In the genomic region with DNA sequence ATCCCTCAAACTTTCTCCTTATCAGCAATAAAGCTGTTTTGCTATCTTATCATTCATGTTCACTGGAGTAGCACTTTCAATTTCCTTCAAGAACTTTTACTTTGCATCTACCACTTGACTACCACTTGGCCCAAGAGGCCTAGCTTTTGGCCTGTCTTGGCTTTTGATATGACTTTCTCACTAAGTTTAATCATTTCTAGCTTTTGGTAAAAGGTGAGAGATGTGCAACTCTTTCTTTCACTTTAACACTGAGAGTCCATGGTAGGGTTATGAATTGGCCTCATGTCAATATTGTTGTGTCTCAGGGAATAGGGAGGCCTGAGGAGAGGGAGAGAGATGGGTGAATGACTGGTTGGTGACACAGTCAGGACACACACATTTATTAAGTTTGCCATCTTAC, we compare ENCODE assay signal across 21 cellular contexts. TPM values are rescaled to one million over a fixed set of nuclear protein-coding genes. Genes with fewer than 3 reads are reported as not detected.
DNase-seq lines count a peak whose midpoint lies in the region; ATAC-seq and TF ChIP-seq lines count a peak whose summit lies in the region.
"Had no signal": no experiment of that assay in that cellular context is flagged by ENCODE, and none has a peak within 500 bp of the region (broad histone marks: within the 10 kb centered on the region; RNA-seq: fewer than 3 reads in every experiment).

No MANE protein-coding gene starts in this region.

- no peak for TF ChIP-seq POLR2A in esophagus squamous epithelium (IDR thresholded peaks at IDR 0.05)

- intact Hi-C loops in esophagus squamous epithelium (cut with DNase I) (no loop called here), left ventricle myocardium inferior (cut with micrococcal nuclease) (no loop called here)

- H2AFZ ChIP-seq in ACC112 (ENCODE audit: low read length, unreplicated experiment), result no peak overlapping the region

- H3K27me3 ChIP-seq in ACC112 (ENCODE audit: insufficient read depth, low read length) (peaks cover 28% of the 10 kb centered on the region), esophagus squamous epithelium (no peaks in the 10 kb centered on the region), left ventricle myocardium inferior (ENCODE audit: low read depth) (no peaks in the 10 kb centered on the region)
- H3K27me3 ChIP-seq: MG63, vagina had no signal

- H3K36me3 ChIP-seq in ACC112 (ENCODE audit: insufficient read depth, low read length) (no peaks in the 10 kb centered on the region), esophagus squamous epithelium (no peaks in the 10 kb centered on the region), left ventricle myocardium inferior (no peaks in the 10 kb centered on the region)
- H3K36me3 ChIP-seq: MG63, vagina had no signal

- DNase-seq in glomerular visceral epithelial cell (ENCODE audit: extremely low spot score) (no peak), esophagus squamous epithelium (lab: John Stamatoyannopoulos, UW) (no peak), left ventricle myocardium inferior (no peak), AG08395 (ENCODE audit: low spot score) (no peak)
- DNase-seq: activated CD8-positive, alpha-beta memory T cell treated with anti-CD3 and anti-CD28 coated beads, Interleukin-2, amount 10 ng/mL, durations not matched to agents 7 days and 5 days; anterior cingulate cortex; DND-41; H9; MG63; NCI-H187; NCI-H510A treated with DMSO at 0.1 percent for 48 hours; SIG-M5 had no signal

- H3K4me3 ChIP-seq in ACC112 (ENCODE audit: low read depth, low read length) (0 out of 2 replicates have a peak overlapping the region, but pooled peaks have one; percentile 32), esophagus squamous epithelium (no peak overlapping the region), left ventricle myocardium inferior (no peak overlapping the region)
- H3K4me3 ChIP-seq: MG63, vagina had no signal

- no peaks in the 10 kb centered on the region for H3K9me3 ChIP-seq in esophagus squamous epithelium
- H3K9me3 ChIP-seq in left ventricle myocardium inferior (replicated peaks), result peaks cover 4% of the 10 kb centered on the region
- H3K9me3 ChIP-seq: MG63, vagina had no signal

- TF ChIP-seq CTCF in esophagus squamous epithelium (IDR thresholded peaks at IDR 0.05), result no peak
- TF ChIP-seq CTCF in left ventricle myocardium inferior (IDR thresholded peaks at IDR 0.05; ENCODE audit: borderline replicate concordance), result no peak

- no peaks in the 10 kb centered on the region for H3K79me2 ChIP-seq in ACC112 (ENCODE audit: control insufficient read depth, insufficient read depth, low read length, unreplicated experiment)

- H3K27ac ChIP-seq in ACC112 (ENCODE audit: low read depth, low read length) (no peak overlapping the region), esophagus squamous epithelium (no peak overlapping the region), left ventricle myocardium inferior (replicated peaks) (no peak overlapping the region)
- H3K27ac ChIP-seq: C4-2B, vagina had no signal

- ATAC-seq in GM19025 (IDR thresholded peaks at IDR 0.05; ENCODE audit: low read depth, unreplicated experiment) (peak; percentile 59), HG02623 (IDR thresholded peaks at IDR 0.05; ENCODE audit: unreplicated experiment) (peak; percentile 57), HG03354 (IDR thresholded peaks at IDR 0.05; ENCODE audit: poor library complexity, severe bottlenecking, unreplicated experiment) (peak; percentile 60)
- ATAC-seq: activated CD8-positive, alpha-beta memory T cell treated with anti-CD3 and anti-CD28 coated beads, Interleukin-2, amount 10 ng/mL, durations not matched to agents 7 days and 5 days; HepG2 had no signal

- H3K4me1 ChIP-seq in ACC112 (ENCODE audit: control insufficient read depth, insufficient read depth, low read length, unreplicated experiment) (no peaks in the 10 kb centered on the region), esophagus squamous epithelium (no peaks in the 10 kb centered on the region), left ventricle myocardium inferior (no peaks in the 10 kb centered on the region)
- H3K4me1 ChIP-seq: vagina had no signal

RNA-seq across cellular contexts. Expression of gene FAM3D, which starts 31.0 kb away (rescaled TPM):
- total RNA-seq in esophagus squamous epithelium, result 100 to 1,000 TPM in 3 of 4 donors, 10 to 100 TPM in 1; 84.3 to 214 (median 128) TPM
- total RNA-seq in left ventricle myocardium inferior, result 0.16 TPM
- total RNA-seq: activated CD8-positive, alpha-beta memory T cell treated with anti-CD3 and anti-CD28 coated beads, Interleukin-2, amount 10 ng/mL, durations not matched to agents 7 days and 5 days; cerebellum; H9; HepG2; mononuclear cell had no signal

Comparison
In these comparisons a context has a peak if more than half of its experiments do, and no peak if none do; other contexts are left out.
1. RNA of gene FAM3D, which starts 31.0 kb away (total RNA-seq): 84.3 to 214 TPM in esophagus squamous epithelium; 0.16 TPM in left ventricle myocardium inferior (single experiment); every median in the first group is over 10 times any median in the second.
2. Peak in every context shown above with its lines, with median percentiles within 50 percentile points of each other: ATAC-seq.